15 cellular contexts compared by ENCODE assay signal in genomic region chr7:73768661-73769480, GRCh38. TPM values are rescaled to one million over a fixed set of nuclear protein-coding genes. Genes with fewer than 3 reads are reported as not detected.
DNase-seq lines count a peak whose midpoint lies in the region; ATAC-seq and TF ChIP-seq lines count a peak whose summit lies in the region.
"Had no signal": no experiment of that assay in that cellular context is flagged by ENCODE, and none has a peak within 500 bp of the region (broad histone marks: within the 10 kb centered on the region; RNA-seq: fewer than 3 reads in every experiment).

No MANE protein-coding gene starts in this region.

- H3K4me1 ChIP-seq in thoracic aorta (ENCODE audit: control insufficient read depth in 1 of 2, low read depth in 2 of 2), result peaks cover 2 to 14% of the 10 kb centered on the region in 2 donors

- intact Hi-C loops in left colon (cut with DNase I, micrococcal nuclease), result no loop called here

- H3K4me3 ChIP-seq in thoracic aorta, result peak overlapping the region; percentile 3

- peaks cover 5% of the 10 kb centered on the region for H3K27me3 ChIP-seq in thoracic aorta (replicated peaks; ENCODE audit: insufficient read depth)

- no peaks in the 10 kb centered on the region for H3K9me3 ChIP-seq in thoracic aorta

- H3K27ac ChIP-seq in thoracic aorta, result no peak overlapping the region
- H3K27ac ChIP-seq: cardiac muscle cell had no signal

- no peak for TF ChIP-seq CTCF in thoracic aorta (IDR thresholded peaks at IDR 0.05)

- peak; percentile 12 to 55 for DNase-seq in NCI-H2081 (lab: John Stamatoyannopoulos, UW)
- no peak for DNase-seq in NCI-H2081 treated with DMSO at 0.1 percent for 48 hours (lab: John Stamatoyannopoulos, UW)
- peak; percentile 61 for DNase-seq in NCI-H69 (lab: John Stamatoyannopoulos, UW)
- peak in 1 of 2 donors; percentile 24 for DNase-seq in left colon
- DNase-seq in thoracic aorta (ENCODE audit: low spot score), result no peak
- DNase-seq in SKM-1 treated with dmso at 0.1 percent for 144 hours (lab: John Stamatoyannopoulos, UW; ENCODE audit: unreplicated experiment), result no peak
- no peak for DNase-seq in activated CD4-positive, alpha-beta T cell treated with anti-CD3 and anti-CD28 coated beads, Interleukin-2, amount 50 U/mL, for 4 hours
- DNase-seq: activated CD8-positive, alpha-beta T cell treated with anti-CD3 and anti-CD28 coated beads for 36 hours; activated gamma-delta T cell treated with Interleukin-2 at 50 U/mL for 16 hours; EL; NCI-H2171; T-helper 2 cell had no signal

- ATAC-seq in left colon (peak; percentile 0), thoracic aorta (ENCODE audit: insufficient number of reproducible peaks, low FRiP score, low read depth) (no peak), HG02973 (IDR thresholded peaks at IDR 0.05; ENCODE audit: unreplicated experiment) (no peak)
- ATAC-seq: activated CD8-positive, alpha-beta T cell treated with anti-CD3 and anti-CD28 coated beads for 36 hours had no signal

- H3K36me3 ChIP-seq in thoracic aorta, result no peaks in the 10 kb centered on the region
- H3K36me3 ChIP-seq: cardiac muscle cell had no signal

RNA-seq across cellular contexts. Expression of gene CLDN3, which starts 1.2 kb away (rescaled TPM):
- total RNA-seq in left colon, result 100 to 1,000 TPM; 566 to 781 TPM
- total RNA-seq in thoracic aorta, result not detected
- total RNA-seq: activated CD8-positive, alpha-beta T cell treated with anti-CD3 and anti-CD28 coated beads for 36 hours; myocyte had no signal

RNA-seq across cellular contexts. Expression of gene ABHD11, which starts 30.3 kb away (rescaled TPM):
- total RNA-seq in left colon, result 100 to 1,000 TPM in 1 of 2 donors, 10 to 100 TPM in 1; 89.5 to 131 TPM
- total RNA-seq in thoracic aorta, result 10 to 100 TPM in 1 of 2 donors, 1 to 10 TPM in 1; 2.5 to 16.9 TPM

RNA-seq across cellular contexts. Expression of gene STX1A, which starts 49.4 kb away (rescaled TPM):
- total RNA-seq in left colon, result 1 to 10 TPM; 4.7 to 6.9 TPM
- 10 to 100 TPM; 10.3 to 16.8 TPM for total RNA-seq in thoracic aorta

Comparison
In these comparisons a context has a peak if more than half of its experiments do, and no peak if none do; other contexts are left out.
1. DNase-seq: peak in NCI-H2081 (2 of 2) and NCI-H69 (single experiment); none in NCI-H2081 treated with DMSO at 0.1 percent for 48 hours (single experiment), thoracic aorta (single experiment), SKM-1 treated with dmso at 0.1 percent for 144 hours (single experiment) and activated CD4-positive, alpha-beta T cell treated with anti-CD3 and anti-CD28 coated beads, Interleukin-2, amount 50 U/mL, for 4 hours (0 of 2).
2. RNA of gene CLDN3, which starts 1.2 kb away (total RNA-seq): 566 to 781 TPM in left colon; not detected in thoracic aorta; every median in the first group is over 100 times any median in the second.
3. RNA of gene ABHD11, which starts 30.3 kb away (total RNA-seq): 89.5 to 131 TPM in left colon; 2.5 to 16.9 TPM in thoracic aorta; every median in the first group is over 4 times any median in the second.